In the genomic region with DNA sequence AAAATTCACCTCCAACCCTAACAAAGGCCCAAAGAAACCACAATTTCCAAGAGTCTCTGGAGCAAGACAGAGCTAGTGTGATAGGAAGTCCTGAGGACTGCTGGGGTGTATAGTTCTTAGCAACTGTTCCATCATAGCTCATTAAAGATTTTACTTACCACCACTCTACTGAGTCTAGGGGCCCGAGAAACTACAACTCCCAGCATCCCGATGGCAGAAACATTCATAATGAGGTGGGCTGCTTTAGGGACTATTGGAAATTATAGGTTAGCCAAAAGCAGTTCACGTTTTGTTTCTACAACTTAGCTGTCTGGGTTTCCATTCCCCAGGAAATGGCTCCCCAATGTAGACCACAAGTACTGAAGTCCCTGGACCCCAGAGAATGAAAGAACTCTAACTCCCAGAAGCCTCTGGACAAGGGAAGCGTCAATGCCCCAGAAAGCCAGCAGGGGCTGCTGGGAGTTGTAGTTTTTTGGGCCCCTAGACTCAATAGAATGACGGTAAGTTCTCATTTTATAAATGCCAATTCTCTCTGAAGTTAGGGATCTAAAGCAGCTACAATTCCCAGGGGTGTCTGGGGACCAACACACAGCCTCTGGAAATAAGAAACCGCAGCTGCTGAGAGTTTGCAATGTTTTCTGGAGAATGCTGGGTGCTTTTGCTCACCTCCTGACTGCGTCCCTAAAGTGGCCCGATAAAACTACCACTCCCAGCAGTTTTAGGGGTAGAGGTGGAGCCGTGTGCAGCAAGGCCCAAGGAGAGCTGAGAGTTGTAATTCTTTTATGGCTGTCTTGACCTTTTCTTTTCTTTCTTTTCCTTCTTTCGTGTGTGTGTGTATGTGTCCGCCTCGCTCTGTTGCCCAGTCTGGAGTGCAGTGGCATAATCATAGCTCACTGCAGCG, we compare ENCODE assay signal across 1 cellular context.
TF ChIP-seq lines count a peak whose summit lies in the region.

No MANE protein-coding gene starts in this region.

TF ChIP-seq in HepG2, 621 proteins besides CTCF, POLR2A, EP300 and RAD21 (continued from another document and continues in another):
- TF ChIP-seq, protein P1, sequence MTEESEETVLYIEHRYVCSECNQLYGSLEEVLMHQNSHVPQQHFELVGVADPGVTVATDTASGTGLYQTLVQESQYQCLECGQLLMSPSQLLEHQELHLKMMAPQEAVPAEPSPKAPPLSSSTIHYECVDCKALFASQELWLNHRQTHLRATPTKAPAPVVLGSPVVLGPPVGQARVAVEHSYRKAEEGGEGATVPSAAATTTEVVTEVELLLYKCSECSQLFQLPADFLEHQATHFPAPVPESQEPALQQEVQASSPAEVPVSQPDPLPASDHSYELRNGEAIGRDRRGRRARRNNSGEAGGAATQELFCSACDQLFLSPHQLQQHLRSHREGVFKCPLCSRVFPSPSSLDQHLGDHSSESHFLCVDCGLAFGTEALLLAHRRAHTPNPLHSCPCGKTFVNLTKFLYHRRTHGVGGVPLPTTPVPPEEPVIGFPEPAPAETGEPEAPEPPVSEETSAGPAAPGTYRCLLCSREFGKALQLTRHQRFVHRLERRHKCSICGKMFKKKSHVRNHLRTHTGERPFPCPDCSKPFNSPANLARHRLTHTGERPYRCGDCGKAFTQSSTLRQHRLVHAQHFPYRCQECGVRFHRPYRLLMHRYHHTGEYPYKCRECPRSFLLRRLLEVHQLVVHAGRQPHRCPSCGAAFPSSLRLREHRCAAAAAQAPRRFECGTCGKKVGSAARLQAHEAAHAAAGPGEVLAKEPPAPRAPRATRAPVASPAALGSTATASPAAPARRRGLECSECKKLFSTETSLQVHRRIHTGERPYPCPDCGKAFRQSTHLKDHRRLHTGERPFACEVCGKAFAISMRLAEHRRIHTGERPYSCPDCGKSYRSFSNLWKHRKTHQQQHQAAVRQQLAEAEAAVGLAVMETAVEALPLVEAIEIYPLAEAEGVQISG (CRISPR knock-in tag; IDR thresholded peaks at IDR 0.05), result peak; percentile 64
- TF ChIP-seq, protein P2, sequence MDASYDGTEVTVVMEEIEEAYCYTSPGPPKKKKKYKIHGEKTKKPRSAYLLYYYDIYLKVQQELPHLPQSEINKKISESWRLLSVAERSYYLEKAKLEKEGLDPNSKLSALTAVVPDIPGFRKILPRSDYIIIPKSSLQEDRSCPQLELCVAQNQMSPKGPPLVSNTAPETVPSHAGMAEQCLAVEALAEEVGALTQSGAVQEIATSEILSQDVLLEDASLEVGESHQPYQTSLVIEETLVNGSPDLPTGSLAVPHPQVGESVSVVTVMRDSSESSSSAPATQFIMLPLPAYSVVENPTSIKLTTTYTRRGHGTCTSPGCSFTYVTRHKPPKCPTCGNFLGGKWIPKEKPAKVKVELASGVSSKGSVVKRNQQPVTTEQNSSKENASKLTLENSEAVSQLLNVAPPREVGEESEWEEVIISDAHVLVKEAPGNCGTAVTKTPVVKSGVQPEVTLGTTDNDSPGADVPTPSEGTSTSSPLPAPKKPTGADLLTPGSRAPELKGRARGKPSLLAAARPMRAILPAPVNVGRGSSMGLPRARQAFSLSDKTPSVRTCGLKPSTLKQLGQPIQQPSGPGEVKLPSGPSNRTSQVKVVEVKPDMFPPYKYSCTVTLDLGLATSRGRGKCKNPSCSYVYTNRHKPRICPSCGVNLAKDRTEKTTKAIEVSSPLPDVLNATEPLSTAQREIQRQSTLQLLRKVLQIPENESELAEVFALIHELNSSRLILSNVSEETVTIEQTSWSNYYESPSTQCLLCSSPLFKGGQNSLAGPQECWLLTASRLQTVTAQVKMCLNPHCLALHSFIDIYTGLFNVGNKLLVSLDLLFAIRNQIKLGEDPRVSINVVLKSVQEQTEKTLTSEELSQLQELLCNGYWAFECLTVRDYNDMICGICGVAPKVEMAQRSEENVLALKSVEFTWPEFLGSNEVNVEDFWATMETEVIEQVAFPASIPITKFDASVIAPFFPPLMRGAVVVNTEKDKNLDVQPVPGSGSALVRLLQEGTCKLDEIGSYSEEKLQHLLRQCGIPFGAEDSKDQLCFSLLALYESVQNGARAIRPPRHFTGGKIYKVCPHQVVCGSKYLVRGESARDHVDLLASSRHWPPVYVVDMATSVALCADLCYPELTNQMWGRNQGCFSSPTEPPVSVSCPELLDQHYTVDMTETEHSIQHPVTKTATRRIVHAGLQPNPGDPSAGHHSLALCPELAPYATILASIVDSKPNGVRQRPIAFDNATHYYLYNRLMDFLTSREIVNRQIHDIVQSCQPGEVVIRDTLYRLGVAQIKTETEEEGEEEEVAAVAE (CRISPR knock-in tag; IDR thresholded peaks at IDR 0.05; ENCODE audit: borderline replicate concordance), result no peak
- TF ChIP-seq ZNF143 (CRISPR knock-in tag; IDR thresholded peaks at IDR 0.05) (peak; percentile 91), NR2C2 (CRISPR knock-in tag; IDR thresholded peaks at IDR 0.05; ENCODE audit: borderline replicate concordance) (peak; percentile 34; the same call in 1 of the 2 replicates), HOXA3 (CRISPR knock-in tag; IDR thresholded peaks at IDR 0.05) (peak; percentile 39; the same call in 1 of the 2 replicates), ELF1 (CRISPR knock-in tag; IDR thresholded peaks at IDR 0.05) (0 out of 2 replicates have a peak, but pooled peaks have one; percentile 34), ZKSCAN5 (CRISPR knock-in tag; IDR thresholded peaks at IDR 0.05) (no peak), MIER2 (CRISPR knock-in tag; IDR thresholded peaks at IDR 0.05) (no peak), DNMT1 (CRISPR knock-in tag; IDR thresholded peaks at IDR 0.05) (no peak), TMF1 (CRISPR knock-in tag; IDR thresholded peaks at IDR 0.05; ENCODE audit: low read depth) (no peak), NCOR1 (IDR thresholded peaks at IDR 0.05; ENCODE audit: borderline replicate concordance, low read length) (no peak), ZNF232 (CRISPR knock-in tag; IDR thresholded peaks at IDR 0.05; ENCODE audit: borderline replicate concordance) (no peak), CREM (IDR thresholded peaks at IDR 0.05) (peak; percentile 92), CREM (CRISPR knock-in tag; IDR thresholded peaks at IDR 0.05) (no peak)
- TF ChIP-seq, protein P3, sequence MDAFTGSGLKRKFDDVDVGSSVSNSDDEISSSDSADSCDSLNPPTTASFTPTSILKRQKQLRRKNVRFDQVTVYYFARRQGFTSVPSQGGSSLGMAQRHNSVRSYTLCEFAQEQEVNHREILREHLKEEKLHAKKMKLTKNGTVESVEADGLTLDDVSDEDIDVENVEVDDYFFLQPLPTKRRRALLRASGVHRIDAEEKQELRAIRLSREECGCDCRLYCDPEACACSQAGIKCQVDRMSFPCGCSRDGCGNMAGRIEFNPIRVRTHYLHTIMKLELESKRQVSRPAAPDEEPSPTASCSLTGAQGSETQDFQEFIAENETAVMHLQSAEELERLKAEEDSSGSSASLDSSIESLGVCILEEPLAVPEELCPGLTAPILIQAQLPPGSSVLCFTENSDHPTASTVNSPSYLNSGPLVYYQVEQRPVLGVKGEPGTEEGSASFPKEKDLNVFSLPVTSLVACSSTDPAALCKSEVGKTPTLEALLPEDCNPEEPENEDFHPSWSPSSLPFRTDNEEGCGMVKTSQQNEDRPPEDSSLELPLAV (CRISPR knock-in tag; conservative IDR thresholded peaks at IDR 0.05; ENCODE audit: low read depth), result no peak
- TF ChIP-seq, protein P4, sequence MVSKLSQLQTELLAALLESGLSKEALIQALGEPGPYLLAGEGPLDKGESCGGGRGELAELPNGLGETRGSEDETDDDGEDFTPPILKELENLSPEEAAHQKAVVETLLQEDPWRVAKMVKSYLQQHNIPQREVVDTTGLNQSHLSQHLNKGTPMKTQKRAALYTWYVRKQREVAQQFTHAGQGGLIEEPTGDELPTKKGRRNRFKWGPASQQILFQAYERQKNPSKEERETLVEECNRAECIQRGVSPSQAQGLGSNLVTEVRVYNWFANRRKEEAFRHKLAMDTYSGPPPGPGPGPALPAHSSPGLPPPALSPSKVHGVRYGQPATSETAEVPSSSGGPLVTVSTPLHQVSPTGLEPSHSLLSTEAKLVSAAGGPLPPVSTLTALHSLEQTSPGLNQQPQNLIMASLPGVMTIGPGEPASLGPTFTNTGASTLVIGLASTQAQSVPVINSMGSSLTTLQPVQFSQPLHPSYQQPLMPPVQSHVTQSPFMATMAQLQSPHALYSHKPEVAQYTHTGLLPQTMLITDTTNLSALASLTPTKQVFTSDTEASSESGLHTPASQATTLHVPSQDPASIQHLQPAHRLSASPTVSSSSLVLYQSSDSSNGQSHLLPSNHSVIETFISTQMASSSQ (IDR thresholded peaks at IDR 0.05; ENCODE audit: low read depth), result no peak
- TF ChIP-seq, protein P4 (CRISPR knock-in tag; IDR thresholded peaks at IDR 0.05; ENCODE audit: borderline replicate concordance), result no peak
- TF ChIP-seq, protein P5, sequence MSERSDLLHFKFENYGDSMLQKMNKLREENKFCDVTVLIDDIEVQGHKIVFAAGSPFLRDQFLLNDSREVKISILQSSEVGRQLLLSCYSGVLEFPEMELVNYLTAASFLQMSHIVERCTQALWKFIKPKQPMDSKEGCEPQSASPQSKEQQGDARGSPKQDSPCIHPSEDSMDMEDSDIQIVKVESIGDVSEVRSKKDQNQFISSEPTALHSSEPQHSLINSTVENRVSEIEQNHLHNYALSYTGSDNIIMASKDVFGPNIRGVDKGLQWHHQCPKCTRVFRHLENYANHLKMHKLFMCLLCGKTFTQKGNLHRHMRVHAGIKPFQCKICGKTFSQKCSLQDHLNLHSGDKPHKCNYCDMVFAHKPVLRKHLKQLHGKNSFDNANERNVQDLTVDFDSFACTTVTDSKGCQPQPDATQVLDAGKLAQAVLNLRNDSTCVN (CRISPR knock-in tag; IDR thresholded peaks at IDR 0.05; ENCODE audit: borderline replicate concordance), result no peak
- TF ChIP-seq, protein P6, sequence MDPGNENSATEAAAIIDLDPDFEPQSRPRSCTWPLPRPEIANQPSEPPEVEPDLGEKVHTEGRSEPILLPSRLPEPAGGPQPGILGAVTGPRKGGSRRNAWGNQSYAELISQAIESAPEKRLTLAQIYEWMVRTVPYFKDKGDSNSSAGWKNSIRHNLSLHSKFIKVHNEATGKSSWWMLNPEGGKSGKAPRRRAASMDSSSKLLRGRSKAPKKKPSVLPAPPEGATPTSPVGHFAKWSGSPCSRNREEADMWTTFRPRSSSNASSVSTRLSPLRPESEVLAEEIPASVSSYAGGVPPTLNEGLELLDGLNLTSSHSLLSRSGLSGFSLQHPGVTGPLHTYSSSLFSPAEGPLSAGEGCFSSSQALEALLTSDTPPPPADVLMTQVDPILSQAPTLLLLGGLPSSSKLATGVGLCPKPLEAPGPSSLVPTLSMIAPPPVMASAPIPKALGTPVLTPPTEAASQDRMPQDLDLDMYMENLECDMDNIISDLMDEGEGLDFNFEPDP (CRISPR knock-in tag; conservative IDR thresholded peaks at IDR 0.05), result no peak
- TF ChIP-seq, protein P7, sequence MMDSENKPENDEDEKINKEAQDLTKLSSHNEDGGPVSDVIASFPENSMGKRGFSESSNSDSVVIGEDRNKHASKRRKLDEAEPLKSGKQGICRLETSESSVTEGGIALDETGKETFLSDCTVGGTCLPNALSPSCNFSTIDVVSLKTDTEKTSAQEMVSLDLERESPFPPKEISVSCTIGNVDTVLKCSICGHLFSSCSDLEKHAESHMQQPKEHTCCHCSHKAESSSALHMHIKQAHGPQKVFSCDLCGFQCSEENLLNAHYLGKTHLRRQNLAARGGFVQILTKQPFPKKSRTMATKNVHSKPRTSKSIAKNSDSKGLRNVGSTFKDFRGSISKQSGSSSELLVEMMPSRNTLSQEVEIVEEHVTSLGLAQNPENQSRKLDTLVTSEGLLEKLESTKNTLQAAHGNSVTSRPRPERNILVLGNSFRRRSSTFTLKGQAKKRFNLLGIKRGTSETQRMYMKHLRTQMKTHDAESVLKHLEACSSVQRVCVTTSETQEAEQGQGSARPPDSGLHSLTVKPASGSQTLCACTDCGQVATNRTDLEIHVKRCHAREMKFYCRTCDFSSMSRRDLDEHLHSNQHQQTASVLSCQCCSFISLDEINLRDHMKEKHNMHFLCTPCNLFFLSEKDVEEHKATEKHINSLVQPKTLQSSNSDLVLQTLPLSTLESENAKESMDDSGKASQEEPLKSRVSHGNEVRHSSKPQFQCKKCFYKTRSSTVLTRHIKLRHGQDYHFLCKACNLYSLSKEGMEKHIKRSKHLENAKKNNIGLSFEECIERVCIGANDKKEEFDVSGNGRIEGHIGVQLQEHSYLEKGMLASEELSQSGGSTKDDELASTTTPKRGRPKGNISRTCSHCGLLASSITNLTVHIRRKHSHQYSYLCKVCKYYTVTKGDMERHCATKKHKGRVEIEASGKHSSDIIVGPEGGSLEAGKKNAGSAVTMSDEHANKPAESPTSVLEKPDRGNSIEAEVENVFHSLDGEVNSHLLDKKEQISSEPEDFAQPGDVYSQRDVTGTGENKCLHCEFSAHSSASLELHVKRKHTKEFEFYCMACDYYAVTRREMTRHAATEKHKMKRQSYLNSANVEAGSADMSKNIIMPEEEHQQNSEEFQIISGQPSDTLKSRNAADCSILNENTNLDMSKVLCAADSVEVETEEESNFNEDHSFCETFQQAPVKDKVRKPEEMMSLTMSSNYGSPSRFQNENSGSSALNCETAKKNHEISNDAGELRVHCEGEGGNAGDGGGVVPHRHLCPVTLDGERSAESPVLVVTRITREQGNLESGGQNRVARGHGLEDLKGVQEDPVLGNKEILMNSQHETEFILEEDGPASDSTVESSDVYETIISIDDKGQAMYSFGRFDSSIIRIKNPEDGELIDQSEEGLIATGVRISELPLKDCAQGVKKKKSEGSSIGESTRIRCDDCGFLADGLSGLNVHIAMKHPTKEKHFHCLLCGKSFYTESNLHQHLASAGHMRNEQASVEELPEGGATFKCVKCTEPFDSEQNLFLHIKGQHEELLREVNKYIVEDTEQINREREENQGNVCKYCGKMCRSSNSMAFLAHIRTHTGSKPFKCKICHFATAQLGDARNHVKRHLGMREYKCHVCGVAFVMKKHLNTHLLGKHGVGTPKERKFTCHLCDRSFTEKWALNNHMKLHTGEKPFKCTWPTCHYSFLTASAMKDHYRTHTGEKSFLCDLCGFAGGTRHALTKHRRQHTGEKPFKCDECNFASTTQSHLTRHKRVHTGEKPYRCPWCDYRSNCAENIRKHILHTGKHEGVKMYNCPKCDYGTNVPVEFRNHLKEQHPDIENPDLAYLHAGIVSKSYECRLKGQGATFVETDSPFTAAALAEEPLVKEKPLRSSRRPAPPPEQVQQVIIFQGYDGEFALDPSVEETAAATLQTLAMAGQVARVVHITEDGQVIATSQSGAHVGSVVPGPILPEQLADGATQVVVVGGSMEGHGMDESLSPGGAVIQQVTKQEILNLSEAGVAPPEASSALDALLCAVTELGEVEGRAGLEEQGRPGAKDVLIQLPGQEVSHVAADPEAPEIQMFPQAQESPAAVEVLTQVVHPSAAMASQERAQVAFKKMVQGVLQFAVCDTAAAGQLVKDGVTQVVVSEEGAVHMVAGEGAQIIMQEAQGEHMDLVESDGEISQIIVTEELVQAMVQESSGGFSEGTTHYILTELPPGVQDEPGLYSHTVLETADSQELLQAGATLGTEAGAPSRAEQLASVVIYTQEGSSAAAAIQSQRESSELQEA (CRISPR knock-in tag; IDR thresholded peaks at IDR 0.05; ENCODE audit: not compliant biosample characterization), result no peak
